In genomic region chr11:7844986-7845385, GRCh38 we compare ENCODE assay signal across 24 cellular contexts. TPM values are rescaled to one million over a fixed set of nuclear protein-coding genes. Genes with fewer than 3 reads are reported as not detected.
"Had no signal": no experiment of that assay in that cellular context is flagged by ENCODE, and none has a peak within 500 bp of the region (broad histone marks: within the 10 kb centered on the region; RNA-seq: fewer than 3 reads in every experiment).

No MANE protein-coding gene starts in this region.

- H3K9me3 ChIP-seq: body of pancreas, SJCRH30, SK-N-SH had no signal

- H3K9me2 ChIP-seq: SK-N-SH had no signal

- H3K27me3 ChIP-seq: body of pancreas, SJCRH30 had no signal

- DNase-seq: activated CD4-positive, alpha-beta T cell treated with anti-CD3 and anti-CD28 coated beads for 4 hours; activated CD8-positive, alpha-beta T cell treated with anti-CD3 and anti-CD28 coated beads, Interleukin-2, amount 10 ng/mL, durations not matched to agents 7 days and 5 days; activated effector memory CD4-positive, alpha-beta T cell treated with Interleukin-2 at 50 U/mL for 16 hours; activated naive CD4-positive, alpha-beta T cell; activated T-cell treated with anti-CD3 and anti-CD28 coated beads, Interleukin-2, amount 50 U/mL, for 24 hours; aorta; body of pancreas; KG1; NCI-H1105 treated with DMSO at 0.1 percent for 48 hours; NCI-H1436 treated with DMSO at 0.1 percent for 48 hours; NCI-H187; NCI-H2081; NCI-H446; NCI-H526; NCI-H774; SJCRH30; SK-N-SH; T-helper 1 cell; WERI-Rb-1 had no signal

- H3K36me3 ChIP-seq: SJCRH30, WERI-Rb-1 had no signal

- H3K4me1 ChIP-seq: body of pancreas, SJCRH30 had no signal

- H3K27ac ChIP-seq: body of pancreas, SJCRH30, WERI-Rb-1 had no signal

- H3K4me2 ChIP-seq: SK-N-SH had no signal

- H3K9ac ChIP-seq: SK-N-SH had no signal

- H3K4me3 ChIP-seq: body of pancreas, SJCRH30 had no signal

RNA-seq across cellular contexts. Expression of gene OR5P3, which starts 14.3 kb away (rescaled TPM):
- total RNA-seq: activated CD8-positive, alpha-beta T cell treated with anti-CD3 and anti-CD28 coated beads, Interleukin-2, amount 10 ng/mL, durations not matched to agents 7 days and 5 days; activated T-helper 1 cell treated with anti-CD3 and anti-CD28 coated beads, Interleukin-12 subunit alpha, Interleukin-12 subunit beta, Interleukin-2, Interleukin-4 antibody, amounts not matched to agents 30 ng/mL and 10 ng/mL and 1 ng/mL, durations not matched to agents 14 hours and 24 hours and 36 hours; LHCN-M2; M059J; RPMI7951; SJCRH30; T-helper 2 cell treated with Interferon-gamma antibody and Interleukin-4, amounts not matched to agents 100 ng/mL and 5 ng/mL, for 36 hours had no signal
- polyA plus RNA-seq: aorta, SK-N-SH had no signal

RNA-seq across cellular contexts. Expression of gene OR5P2, which starts 48.2 kb away (rescaled TPM):
- total RNA-seq: activated CD8-positive, alpha-beta T cell treated with anti-CD3 and anti-CD28 coated beads, Interleukin-2, amount 10 ng/mL, durations not matched to agents 7 days and 5 days; activated T-helper 1 cell treated with anti-CD3 and anti-CD28 coated beads, Interleukin-12 subunit alpha, Interleukin-12 subunit beta, Interleukin-2, Interleukin-4 antibody, amounts not matched to agents 30 ng/mL and 10 ng/mL and 1 ng/mL, durations not matched to agents 14 hours and 24 hours and 36 hours; aorta; body of pancreas; LHCN-M2; M059J; RPMI7951; SJCRH30; T-helper 2 cell treated with Interferon-gamma antibody and Interleukin-4, amounts not matched to agents 100 ng/mL and 5 ng/mL, for 36 hours had no signal
- polyA plus RNA-seq: aorta, SK-N-SH had no signal
